Comparison of ENCODE assay signal across 2 cellular contexts in genomic region chr10:75150656-75151055, GRCh38.
TF ChIP-seq lines count a peak whose summit lies in the region.

No MANE protein-coding gene starts in this region.

TF ChIP-seq in IMR-90, 13 proteins besides CTCF, POLR2A, EP300 and RAD21:
- TF ChIP-seq NFE2L2 (IDR thresholded peaks at IDR 0.05; ENCODE audit: low read depth, low read length) = no peak
- no peak for TF ChIP-seq MXI1 (IDR thresholded peaks at IDR 0.05; ENCODE audit: borderline replicate concordance, low read depth, low read length)
- no peak for TF ChIP-seq RFX5 (IDR thresholded peaks at IDR 0.05; ENCODE audit: low read depth, low read length)
- no peak for TF ChIP-seq CEBPB (IDR thresholded peaks at IDR 0.05; ENCODE audit: low read depth, low read length)
- TF ChIP-seq MAFK (IDR thresholded peaks at IDR 0.05; ENCODE audit: low read depth, low read length) = no peak
- no peak for TF ChIP-seq MAZ (IDR thresholded peaks at IDR 0.05; ENCODE audit: borderline replicate concordance, low read depth, low read length)
- TF ChIP-seq USF2 (IDR thresholded peaks at IDR 0.05; ENCODE audit: low read depth, low read length) = no peak
- TF ChIP-seq CHD1 (IDR thresholded peaks at IDR 0.05; ENCODE audit: low read depth, low read length) = no peak
- TF ChIP-seq RCOR1 (IDR thresholded peaks at IDR 0.05; ENCODE audit: insufficient replicate concordance, low read length) = no peak
- TF ChIP-seq ELK1 (IDR thresholded peaks at IDR 0.05; ENCODE audit: borderline replicate concordance, low read depth, low read length) = no peak
- no peak for TF ChIP-seq BHLHE40 (IDR thresholded peaks at IDR 0.05; ENCODE audit: low read depth, low read length)
- TF ChIP-seq FOS (IDR thresholded peaks at IDR 0.05; ENCODE audit: low read depth, low read length) = no peak

TF ChIP-seq in K562, 482 proteins besides CTCF, POLR2A, EP300 and RAD21:
- TF ChIP-seq SNAPC5 (CRISPR knock-in tag; IDR thresholded peaks at IDR 0.05) = no peak
- no peak for TF ChIP-seq ZNF280A (IDR thresholded peaks at IDR 0.05; ENCODE audit: low read depth, partially characterized antibody)
- TF ChIP-seq NR0B1 (IDR thresholded peaks at IDR 0.05; ENCODE audit: partially characterized antibody) = no peak
- no peak for TF ChIP-seq CBFA2T2 (conservative IDR thresholded peaks at IDR 0.05)
- TF ChIP-seq ZNF174 (CRISPR knock-in tag; IDR thresholded peaks at IDR 0.05) = no peak
- TF ChIP-seq XRCC3 (IDR thresholded peaks at IDR 0.05) = no peak
- TF ChIP-seq ZNF316 (IDR thresholded peaks at IDR 0.05) = no peak
- TF ChIP-seq MTA1 (IDR thresholded peaks at IDR 0.05; ENCODE audit: borderline replicate concordance) = no peak
- no peak for TF ChIP-seq COPS2 (conservative IDR thresholded peaks at IDR 0.05)
- TF ChIP-seq IRF2 (CRISPR knock-in tag; IDR thresholded peaks at IDR 0.05) = no peak
- no peak for TF ChIP-seq XRCC4 (IDR thresholded peaks at IDR 0.05; ENCODE audit: extremely low read depth, insufficient read depth, insufficient read length)
- TF ChIP-seq BCL6 (CRISPR knock-in tag; IDR thresholded peaks at IDR 0.05) = no peak
- TF ChIP-seq RNF2 (IDR thresholded peaks at IDR 0.05) = no peak
- TF ChIP-seq ZNF184 (CRISPR knock-in tag; IDR thresholded peaks at IDR 0.05) = no peak
- TF ChIP-seq BDP1 (IDR thresholded peaks at IDR 0.05; ENCODE audit: insufficient read depth, insufficient read length) = no peak
- TF ChIP-seq STAT5B (CRISPR knock-in tag; IDR thresholded peaks at IDR 0.05) = no peak
- no peak for TF ChIP-seq FOXP1 (CRISPR knock-in tag; IDR thresholded peaks at IDR 0.05)
